ENCODE assay signal across 21 cellular contexts in the genomic region with DNA sequence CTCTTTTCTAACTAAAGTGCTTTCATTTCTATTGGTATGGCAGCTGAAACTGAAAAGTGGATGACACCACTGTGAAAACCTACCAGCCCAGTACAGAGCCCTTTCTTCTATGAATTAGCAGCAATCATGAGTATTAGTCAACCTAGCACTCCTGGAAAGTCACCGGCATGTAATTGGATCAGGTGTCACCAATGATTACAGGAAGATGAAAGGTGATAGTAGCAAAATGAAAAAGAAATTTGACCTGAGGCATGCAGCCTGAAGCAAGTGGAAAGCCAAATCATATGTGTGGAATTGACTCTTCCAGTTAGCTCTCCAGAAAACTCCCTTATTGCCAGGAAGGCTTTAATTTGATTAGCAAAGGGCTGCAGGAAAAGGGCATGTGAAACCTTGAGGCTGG.
DNase-seq lines count a peak whose midpoint lies in the region; ATAC-seq, FAIRE-seq and TF ChIP-seq lines count a peak whose summit lies in the region.
"Had no signal": no experiment of that assay in that cellular context is flagged by ENCODE, and none has a peak within 500 bp of the region (broad histone marks: within the 10 kb centered on the region; RNA-seq: fewer than 3 reads in every experiment).

No MANE protein-coding gene starts in this region.

- CTCF ChIA-PET in H1 (lab: Charles Lee; ENCODE audit: partially characterized antibody): interaction anchor here (1.0 kb wide), 2 partner anchors 35 to 40 kb away, joined by 3 to 6 read pairs; no protein-coding TSS in a partner anchor

- H3K27me3 ChIP-seq in H9 (ENCODE audit: insufficient read depth, low read length) (no peaks in the 10 kb centered on the region), HUES6 (ENCODE audit: control insufficient read depth, insufficient read depth, low read length) (no peaks in the 10 kb centered on the region), H1 (replicated peaks in 1 of 4; ENCODE audit: control insufficient read depth in 3 of 4, extremely low read depth in 1 of 4, insufficient read depth in 3 of 4, low read length in 3 of 4) (no peaks in the 10 kb centered on the region), dorsolateral prefrontal cortex (no peaks in the 10 kb centered on the region)
- H3K27me3 ChIP-seq: BE2C, upper lobe of left lung had no signal

- peak overlapping the region in 2 of 3 experiments; percentile 10 to 80; a peak in 2 of 7 replicates for H3K27ac Mint-ChIP-seq in H9
- H3K27ac Mint-ChIP-seq: activated CD8-positive, alpha-beta T cell treated with anti-CD3 and anti-CD28 coated beads, Interleukin-2, amount 10 ng/mL, durations not matched to agents 7 days and 5 days had no signal

- H3K4ac ChIP-seq in H9 (ENCODE audit: low read depth, low read length) (no peak overlapping the region), H1 (replicated peaks; ENCODE audit: insufficient read length, low read depth, low read length) (no peak overlapping the region)

- H3T11ph ChIP-seq in H9 (ENCODE audit: low read length): no peak overlapping the region

- peaks cover 0 to 7% (median 0%) of the 10 kb centered on the region in 3 experiments; a peak in 3 of 7 replicates for H3K36me3 Mint-ChIP-seq in H9 (ENCODE audit: insufficient read depth in 1 of 3, low read depth in 3 of 3)

- no CpG with 5 or more reads among the region's 1 CpG for WGBS in H9 (ENCODE audit: extremely low coverage, insufficient read length, low lambda C conversion rate)
- 79% methylated on average over 1 of the region's 1 CpG; no CpG with 5 or more reads in 1 of the 2 experiments for WGBS in H1 (ENCODE audit: extremely low coverage in 1 of 2, insufficient coverage in 1 of 2, insufficient read length in 1 of 2, insufficient replicate concordance in 2 of 2, low coverage in 1 of 2, low lambda C conversion rate in 2 of 2, missing lambda C conversion rate in 1 of 2), 2 experiments

- FAIRE-seq in H1 (lab: Jason Lieb, UNC) (no peak), GM12891 (lab: Jason Lieb, UNC) (no peak)

- H2BK5ac ChIP-seq in H9 (ENCODE audit: insufficient read length, low read length): no peak overlapping the region
- no peak overlapping the region; the same call in 1 of the 2 replicates for H2BK5ac ChIP-seq in H1 (ENCODE audit: low read depth, low read length)

- peaks cover 8% of the 10 kb centered on the region; the same call in 1 of the 2 replicates for H3K4me1 ChIP-seq in H9 (ENCODE audit: insufficient read depth, low read length)
- H3K4me1 ChIP-seq in HUES6 (ENCODE audit: control insufficient read depth, insufficient read depth, low read length): peaks cover 30% of the 10 kb centered on the region
- H3K4me1 ChIP-seq in H1 (replicated peaks in 1 of 4; ENCODE audit: control insufficient read depth in 3 of 4, insufficient read depth in 4 of 4, low read length in 3 of 4): peaks cover 2 to 12% (median 5%) of the 10 kb centered on the region in 4 experiments; a peak in 3 of 7 replicates
- H3K4me1 ChIP-seq: upper lobe of left lung had no signal

- intact Hi-C loops in dorsolateral prefrontal cortex (cut with DNase I): no loop called here

- no peak overlapping the region for H3K18ac ChIP-seq in H9 (ENCODE audit: insufficient read length, low read depth, low read length)
- no peak overlapping the region for H3K18ac ChIP-seq in H1 (ENCODE audit: extremely low read depth, low read length)

- H2BK20ac ChIP-seq in H9 (ENCODE audit: low read depth, low read length, poor library complexity, severe bottlenecking) (no peak overlapping the region), H1 (ENCODE audit: low read length) (peak overlapping the region; percentile 40; the same call in 1 of the 2 replicates)

- H3K23ac ChIP-seq in H9 (ENCODE audit: insufficient read length, low read depth, low read length) (no peak overlapping the region), H1 (ENCODE audit: insufficient read length) (no peak overlapping the region)

- peaks cover 0 to 2% of the 10 kb centered on the region in 2 experiments; a peak in 1 of 5 replicates for H3K9me3 Mint-ChIP-seq in H9

- no peak overlapping the region for H2BK15ac ChIP-seq in H9 (ENCODE audit: low read depth, low read length)
- no peak overlapping the region for H2BK15ac ChIP-seq in H1 (ENCODE audit: low read length)

- H3K14ac ChIP-seq in H9 (ENCODE audit: insufficient read depth, low read length) (no peak overlapping the region), H1 (ENCODE audit: insufficient read length) (no peak overlapping the region)

- no peak for ATAC-seq in GM18909 (IDR thresholded peaks at IDR 0.05; ENCODE audit: poor library complexity, unreplicated experiment)
- ATAC-seq: activated CD8-positive, alpha-beta T cell treated with anti-CD3 and anti-CD28 coated beads, Interleukin-2, amount 10 ng/mL, durations not matched to agents 7 days and 5 days; left cardiac atrium had no signal

- no peak overlapping the region for H2AFZ ChIP-seq in H9 (ENCODE audit: low read length)
- no peak overlapping the region for H2AFZ ChIP-seq in H1 (ENCODE audit: low read length)
- H2AFZ ChIP-seq: GM23248 had no signal

- no peak overlapping the region for H3K4me3 Mint-ChIP-seq in H9
- H3K4me3 Mint-ChIP-seq: activated CD8-positive, alpha-beta T cell treated with anti-CD3 and anti-CD28 coated beads, Interleukin-2, amount 10 ng/mL, durations not matched to agents 7 days and 5 days; neural crest cell had no signal

- H2BK120ac ChIP-seq in H9 (ENCODE audit: low read depth, low read length, poor library complexity, severe bottlenecking) (no peak overlapping the region), H1 (replicated peaks; ENCODE audit: low read depth, low read length) (no peak overlapping the region)

- H3K27ac ChIP-seq in H9 (ENCODE audit: insufficient read length, low read depth, low read length) (no peak overlapping the region), HUES6 (ENCODE audit: low read depth, low read length) (peak overlapping the region; percentile 51; the same call in 1 of the 2 replicates), H1 (ENCODE audit: low read depth, low read length) (no peak overlapping the region), dorsolateral prefrontal cortex (peak overlapping the region in 26 of 59 donors; percentile 18 to 93 (median 78))
- H3K27ac ChIP-seq: GM23248, upper lobe of left lung had no signal

- H2BK12ac ChIP-seq in H9 (ENCODE audit: insufficient read length, low read depth, low read length) (no peak overlapping the region), H1 (ENCODE audit: low read depth, low read length) (no peak overlapping the region)

- TF ChIP-seq CTCF in H9 (conservative IDR thresholded peaks at IDR 0.05) (no peak), H1 (IDR thresholded peaks at IDR 0.05; ENCODE audit: control extremely low read depth in 1 of 3, insufficient read depth in 1 of 3, low read depth in 1 of 3, low read length in 3 of 3) (no peak), dorsolateral prefrontal cortex (IDR thresholded peaks at IDR 0.05 in 54 of 56, conservative IDR thresholded peaks at IDR 0.05 in 2 of 56; ENCODE audit: low read depth in 1 of 56, partially characterized antibody in 56 of 56) (no peak)

- H3K23me2 ChIP-seq in H9 (ENCODE audit: insufficient read length, low read depth, low read length, poor library complexity, severe bottlenecking): no peaks in the 10 kb centered on the region
- H3K23me2 ChIP-seq in H1 (ENCODE audit: low read depth, low read length): no peaks in the 10 kb centered on the region; the same call in 1 of the 2 replicates

- no peak for TF ChIP-seq RAD21 in H1 (IDR thresholded peaks at IDR 0.05 in 1 of 2, conservative IDR thresholded peaks at IDR 0.05 in 1 of 2; ENCODE audit: low read depth in 2 of 2, low read length in 2 of 2)

- H4K5ac ChIP-seq in H9 (ENCODE audit: insufficient read length, low read depth, low read length): no peak overlapping the region
- no peak overlapping the region for H4K5ac ChIP-seq in H1 (ENCODE audit: insufficient read length, low read depth, low read length)

- H4K20me1 ChIP-seq in H9 (ENCODE audit: control insufficient read depth, insufficient read depth, insufficient read length) (no peaks in the 10 kb centered on the region), H1 (replicated peaks in 1 of 2; ENCODE audit: control insufficient read depth in 1 of 2, insufficient read depth in 2 of 2, low read length in 2 of 2) (no peaks in the 10 kb centered on the region)

- H3K4me3 ChIP-seq in HUES6 (ENCODE audit: low read depth, low read length) (no peak overlapping the region), H1 (ENCODE audit: extremely low read depth in 1 of 4, insufficient read depth in 2 of 4, low read depth in 3 of 4, low read length in 4 of 4) (no peak overlapping the region), dorsolateral prefrontal cortex (no peak overlapping the region)
- H3K4me3 ChIP-seq: GM23248, upper lobe of left lung had no signal

- H3K36me3 ChIP-seq in HUES6 (ENCODE audit: control insufficient read depth, insufficient read depth, low read length): no peaks in the 10 kb centered on the region
- H3K36me3 ChIP-seq in H1 (ENCODE audit: control insufficient read depth in 2 of 4, insufficient read depth in 4 of 4, low read length in 3 of 4): no peaks in the 10 kb centered on the region
- H3K36me3 ChIP-seq: BE2C had no signal

- H3K4me1 Mint-ChIP-seq in H9: peaks cover 22 to 23% of the 10 kb centered on the region in 2 experiments

- H3K79me2 ChIP-seq in H9 (ENCODE audit: insufficient read depth, low read length): no peaks in the 10 kb centered on the region
- no peaks in the 10 kb centered on the region for H3K79me2 ChIP-seq in H1 (ENCODE audit: control insufficient read depth in 1 of 2, insufficient read depth in 2 of 2, low read length in 2 of 2)

- no peak overlapping the region for H4K8ac ChIP-seq in H9 (replicated peaks; ENCODE audit: insufficient read length, low read depth, low read length)
- H4K8ac ChIP-seq in H1 (ENCODE audit: extremely low read depth, insufficient read depth, low read length): no peak overlapping the region

- no peaks in the 10 kb centered on the region for H3K9me3 ChIP-seq in H9 (ENCODE audit: control insufficient read depth, low read depth, low read length)
- no peaks in the 10 kb centered on the region for H3K9me3 ChIP-seq in HUES6 (ENCODE audit: control insufficient read depth, insufficient read depth, low read depth, low read length)
- H3K9me3 ChIP-seq in H1 (ENCODE audit: insufficient read depth in 2 of 2, low read depth in 1 of 2, low read length in 1 of 2): no peaks in the 10 kb centered on the region
- H3K9me3 ChIP-seq: BE2C, upper lobe of left lung had no signal

- H3K56ac ChIP-seq in H9 (ENCODE audit: insufficient read length, low read depth, low read length) (no peak overlapping the region), H1 (replicated peaks; ENCODE audit: insufficient read length, low read depth, low read length) (no peak overlapping the region)

- H3K79me1 ChIP-seq in H9 (ENCODE audit: insufficient read depth, low read depth, low read length, poor library complexity, severe bottlenecking) (no peaks in the 10 kb centered on the region), H1 (ENCODE audit: low read depth, low read length) (no peaks in the 10 kb centered on the region)

- H3K27me3 Mint-ChIP-seq in H9 (ENCODE audit: low read depth): no peaks in the 10 kb centered on the region

- no peak overlapping the region for H3K4me2 ChIP-seq in H9 (ENCODE audit: insufficient read depth, insufficient read length, low read length)
- no peak overlapping the region for H3K4me2 ChIP-seq in H1 (ENCODE audit: insufficient read depth in 1 of 2, low read depth in 2 of 2, low read length in 2 of 2)

- H4K91ac ChIP-seq in H9 (ENCODE audit: insufficient read length, low read depth, low read length): no peak overlapping the region
- no peak overlapping the region for H4K91ac ChIP-seq in H1 (replicated peaks; ENCODE audit: insufficient read length, low read length)

- POLR2A ChIA-PET in H1 (lab: Charles Lee; ENCODE audit: partially characterized antibody): no interaction called here

- H3K9ac ChIP-seq in H9 (ENCODE audit: extremely low read depth, insufficient read length, low read length) (no peak overlapping the region), HUES6 (ENCODE audit: low read length) (no peak overlapping the region), H1 (replicated peaks in 1 of 4; ENCODE audit: extremely low read depth in 1 of 4, low read depth in 3 of 4, low read length in 3 of 4) (no peak overlapping the region)
- H3K9ac ChIP-seq: GM23248 had no signal

- TF ChIP-seq POLR2A in H1 (IDR thresholded peaks at IDR 0.05; ENCODE audit: control extremely low read depth in 1 of 2, low read depth in 2 of 2, low read length in 2 of 2) (no peak), GM12891 (IDR thresholded peaks at IDR 0.05; ENCODE audit: low read depth, low read length) (no peak)

- H2AK5ac ChIP-seq in H9 (ENCODE audit: insufficient read length, low read length) (no peak overlapping the region), H1 (ENCODE audit: low read depth, low read length) (no peak overlapping the region)

- DNase-seq in H9 (no peak), NCI-H2196 treated with DMSO at 0.1 percent for 48 hours (lab: John Stamatoyannopoulos, UW; ENCODE audit: unreplicated experiment) (peak; percentile 4), H1 (ENCODE audit: low read depth in 1 of 2, low spot score in 2 of 2) (no peak), GM12891 (ENCODE audit: insufficient read length, low spot score) (no peak), dorsolateral prefrontal cortex (no peak), Ammon's horn (ENCODE audit: low spot score) (no peak)
- DNase-seq: activated CD8-positive, alpha-beta T cell treated with anti-CD3 and anti-CD28 coated beads, Interleukin-2, amount 10 ng/mL, durations not matched to agents 7 days and 5 days; BE2C; Calu3; GM23248; KBM-7; left cardiac atrium; midbrain; NCI-H1048; NCI-H526; stimulated activated CD4-positive, alpha-beta T cell treated with anti-CD3 and anti-CD28 coated beads, Interleukin-12 subunit alpha, Interleukin-12 subunit beta, amount 100 ng/mL, for 4 hours; stimulated activated naive CD4-positive, alpha-beta T cell; upper lobe of left lung had no signal

- TF ChIP-seq EP300 in H1 (IDR thresholded peaks at IDR 0.05; ENCODE audit: borderline replicate concordance in 1 of 2, low read depth in 2 of 2, low read length in 2 of 2): no peak
